Comparison of ENCODE assay signal across 9 cellular contexts in the genomic region with DNA sequence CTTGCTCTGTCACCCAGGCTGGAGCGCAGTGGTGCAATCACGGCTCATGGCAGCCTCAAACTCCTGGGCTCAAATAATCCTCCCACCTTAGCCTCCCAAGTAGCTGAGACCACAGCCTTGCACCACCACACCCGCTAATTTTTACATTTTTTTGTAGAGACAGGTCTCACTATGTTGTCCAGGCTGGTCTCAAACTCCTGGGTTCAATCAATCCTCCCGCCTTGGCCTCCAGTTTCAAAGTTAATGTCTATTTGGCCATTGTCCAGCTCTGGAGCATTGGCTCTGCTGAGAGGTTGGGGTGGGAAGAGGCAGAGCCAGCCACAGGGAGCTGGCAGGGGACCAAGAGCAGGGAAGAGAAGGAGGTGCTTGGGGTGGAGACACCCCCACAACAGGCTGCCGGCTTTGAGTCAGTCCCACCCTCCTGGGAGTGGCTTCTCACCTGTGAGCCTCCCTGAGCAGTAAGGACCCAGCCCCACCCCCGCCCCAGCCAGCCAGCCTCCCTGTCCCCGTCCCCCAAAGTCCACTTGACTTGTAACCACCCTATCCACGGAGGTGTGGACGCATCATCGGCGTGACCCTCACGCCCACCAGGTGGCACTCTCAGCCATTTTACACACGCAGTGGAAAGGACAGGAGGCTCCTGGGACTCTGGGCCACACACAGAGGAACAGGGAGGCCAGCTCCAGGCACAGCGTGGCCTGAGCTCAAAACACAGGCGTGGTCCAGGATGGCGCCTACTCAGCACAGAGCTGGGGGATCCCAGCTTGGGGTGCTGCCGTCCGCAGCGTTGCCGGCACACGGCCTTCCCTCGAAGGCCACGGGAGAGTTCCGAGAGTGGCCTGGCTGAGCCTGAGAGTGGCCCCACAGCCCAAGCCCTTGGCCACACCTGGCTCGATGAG. TPM values are rescaled to one million over a fixed set of nuclear protein-coding genes. Genes with fewer than 3 reads are reported as not detected.
DNase-seq lines count a peak whose midpoint lies in the region; ATAC-seq and TF ChIP-seq lines count a peak whose summit lies in the region.
"Had no signal": no experiment of that assay in that cellular context is flagged by ENCODE, and none has a peak within 500 bp of the region (broad histone marks: within the 10 kb centered on the region; RNA-seq: fewer than 3 reads in every experiment).

No MANE protein-coding gene starts in this region.

- H3K18ac ChIP-seq in mesenchymal stem cell (ENCODE audit: low read depth in 1 of 2, low read length in 2 of 2): no peak overlapping the region

- no TSS peak for BruUV-seq in HCT116 (replicated peaks; lab: Mats Ljungman, UMichigan)

- no peaks in the 10 kb centered on the region for H4K20me1 ChIP-seq in HCT116 (ENCODE audit: insufficient read depth)

- no peak overlapping the region for H3K14ac ChIP-seq in mesenchymal stem cell (ENCODE audit: low read length in 2 of 2)

- no peak overlapping the region for H2BK5ac ChIP-seq in mesenchymal stem cell (ENCODE audit: low read depth, low read length, poor library complexity, severe bottlenecking)

- no peaks in the 10 kb centered on the region for H3K27me3 ChIP-seq in HCT116 (ENCODE audit: insufficient read depth, low read length)
- peaks cover 3 to 39% of the 10 kb centered on the region in 2 experiments for H3K27me3 ChIP-seq in mesenchymal stem cell (ENCODE audit: control insufficient read depth in 1 of 2, insufficient read depth in 1 of 2, low read length in 2 of 2)

- H3K36me3 Mint-ChIP-seq in activated CD8-positive, alpha-beta T cell treated with anti-CD3 and anti-CD28 coated beads for 36 hours (ENCODE audit: low read depth): no peaks in the 10 kb centered on the region
- peaks cover 4% of the 10 kb centered on the region for H3K36me3 Mint-ChIP-seq in effector memory CD8-positive, alpha-beta T cell (ENCODE audit: insufficient read depth)

- H3K36me3 ChIP-seq in HCT116 (ENCODE audit: control insufficient read depth in 1 of 2, insufficient read depth in 2 of 2, low read length in 2 of 2) (no peaks in the 10 kb centered on the region), mesenchymal stem cell (ENCODE audit: control insufficient read depth in 1 of 2, insufficient read depth in 2 of 2, low read depth in 1 of 2, low read length in 2 of 2) (no peaks in the 10 kb centered on the region)

- peak; percentile 87 for TF ChIP-seq RAD21 in HCT116 (IDR thresholded peaks at IDR 0.05; ENCODE audit: low read depth)

- no peaks in the 10 kb centered on the region for H3K9me2 ChIP-seq in HCT116 (ENCODE audit: insufficient read depth)

- H2AK5ac ChIP-seq in mesenchymal stem cell (ENCODE audit: low read length, severe bottlenecking): no peak overlapping the region

- peaks cover 2% of the 10 kb centered on the region for H3K27me3 Mint-ChIP-seq in activated CD8-positive, alpha-beta T cell treated with anti-CD3 and anti-CD28 coated beads for 36 hours
- peaks cover 10 to 19% of the 10 kb centered on the region in 2 donors for H3K27me3 Mint-ChIP-seq in effector memory CD8-positive, alpha-beta T cell

- no peaks in the 10 kb centered on the region for H3K79me2 ChIP-seq in HCT116 (ENCODE audit: insufficient read depth, low read length)

- ATAC-seq in HCT116: peak; percentile 93
- peak; percentile 91 for ATAC-seq in activated CD8-positive, alpha-beta T cell treated with anti-CD3 and anti-CD28 coated beads for 36 hours
- ATAC-seq in effector memory CD8-positive, alpha-beta T cell (replicated peaks): peak; percentile 82
- no peak for ATAC-seq in GM18517 (IDR thresholded peaks at IDR 0.05; ENCODE audit: unreplicated experiment)

- H3K4me3 Mint-ChIP-seq in activated CD8-positive, alpha-beta T cell treated with anti-CD3 and anti-CD28 coated beads for 36 hours: no peak overlapping the region
- no peak overlapping the region for H3K4me3 Mint-ChIP-seq in effector memory CD8-positive, alpha-beta T cell

- RAD21 ChIA-PET in HCT116 (lab: Charles Lee; ENCODE audit: low non-redundant PET in 1 of 2, low total read pairs in 2 of 2, uncharacterized antibody in 2 of 2, unreplicated experiment in 2 of 2): interaction anchor here (0.6 to 1.3 kb wide), 6 partner anchors 24 to 342 kb away, joined by 3 to 7 read pairs (median 4); no protein-coding TSS in a partner anchor

- H2AFZ ChIP-seq in HCT116 (ENCODE audit: low read depth, low read length, poor library complexity, severe bottlenecking) (peak overlapping the region; percentile 82), mesenchymal stem cell (ENCODE audit: low read depth, low read length) (peak overlapping the region; percentile 48)

- peak overlapping the region; percentile 49 for H3K4me2 ChIP-seq in HCT116 (ENCODE audit: low read length)
- no peak overlapping the region for H3K4me2 ChIP-seq in mesenchymal stem cell (ENCODE audit: low read length, poor library complexity, severe bottlenecking)

- no peak overlapping the region for H3K23ac ChIP-seq in mesenchymal stem cell (ENCODE audit: low read length in 2 of 2)

- H2BK120ac ChIP-seq in mesenchymal stem cell (ENCODE audit: low read depth, low read length): no peak overlapping the region

- peak overlapping the region; percentile 33 for H4K8ac ChIP-seq in mesenchymal stem cell (ENCODE audit: low read length)

- peaks cover 6 to 12% of the 10 kb centered on the region in 2 experiments; a peak in 3 of 4 replicates for H3K4me1 ChIP-seq in HCT116 (ENCODE audit: control insufficient read depth in 1 of 2, insufficient read depth in 2 of 2, low read length in 2 of 2)
- H3K4me1 ChIP-seq in mesenchymal stem cell (ENCODE audit: control insufficient read depth, insufficient read depth, low read depth, low read length): peaks cover 14% of the 10 kb centered on the region

- H2BK12ac ChIP-seq in mesenchymal stem cell (ENCODE audit: low read length in 2 of 2): peak overlapping the region in 1 of 2 experiments; percentile 29

- CTCF ChIA-PET in HCT116 (lab: Charles Lee): interaction anchor here (0.6 to 2.2 kb wide), 14 partner anchors 10 to 395 kb away, joined by 3 to 11 read pairs (median 4); a partner anchor contains a TSS
- CTCF ChIA-PET in activated CD8-positive, alpha-beta T cell treated with anti-CD3 and anti-CD28 coated beads for 36 hours (lab: Charles Lee): interaction anchor here (0.9 to 5.0 kb wide), 7 partner anchors 56 to 342 kb away, joined by 3 to 30 read pairs (median 4); a partner anchor contains a TSS

- H3K79me1 ChIP-seq in mesenchymal stem cell (replicated peaks; ENCODE audit: low read length, poor library complexity, severe bottlenecking): no peaks in the 10 kb centered on the region

- H3K4me1 Mint-ChIP-seq in activated CD8-positive, alpha-beta T cell treated with anti-CD3 and anti-CD28 coated beads for 36 hours (ENCODE audit: low read depth): no peaks in the 10 kb centered on the region
- peaks cover 0 to 7% of the 10 kb centered on the region in 2 donors for H3K4me1 Mint-ChIP-seq in effector memory CD8-positive, alpha-beta T cell (ENCODE audit: low read depth in 2 of 2)

- POLR2A ChIA-PET in HCT116 (lab: Charles Lee): interaction anchor here (0.5 to 1.0 kb wide), 3 partner anchors 22 to 366 kb away, joined by 3 to 4 read pairs (median 3); a partner anchor contains a TSS
- POLR2A ChIA-PET in activated CD8-positive, alpha-beta T cell treated with anti-CD3 and anti-CD28 coated beads for 36 hours (lab: Charles Lee): no interaction called here

- no peak overlapping the region for H3K4ac ChIP-seq in mesenchymal stem cell (ENCODE audit: low read depth in 1 of 2, low read length in 2 of 2)

- H3K4me3 ChIP-seq in HCT116 (replicated peaks in 1 of 2; ENCODE audit: low read depth in 1 of 2, low read length in 2 of 2) (no peak overlapping the region), mesenchymal stem cell (ENCODE audit: insufficient read depth in 1 of 2, low read depth in 1 of 2, low read length in 2 of 2) (peak overlapping the region in 1 of 2 experiments; percentile 49)

- no peak overlapping the region; the same call in 1 of the 2 replicates for H3K9ac ChIP-seq in HCT116 (ENCODE audit: low read length)
- peak overlapping the region; percentile 32 for H3K9ac ChIP-seq in mesenchymal stem cell (ENCODE audit: low read length)

- DNase-seq in AG20443 (ENCODE audit: low spot score) (peak; percentile 88), HCT116 (ENCODE audit: low read depth, low spot score) (peak; percentile 76), NCI-H748 (lab: John Stamatoyannopoulos, UW; ENCODE audit: unreplicated experiment) (peak; percentile 79), mesenchymal stem cell (peak; percentile 72)
- DNase-seq in activated CD8-positive, alpha-beta T cell treated with anti-CD3 and anti-CD28 coated beads for 36 hours: peak; percentile 82
- peak; percentile 53 to 60 (median 57) for DNase-seq in effector memory CD8-positive, alpha-beta T cell
- peak; percentile 15 to 25 for DNase-seq in stimulated activated CD8-positive, alpha-beta memory T cell treated with anti-CD3 and anti-CD28 coated beads, Interleukin-4, amount 100 ng/mL, for 1 hour (ENCODE audit: low read depth in 2 of 2, low spot score in 1 of 2)

- no peaks in the 10 kb centered on the region; a peak in 1 of 4 replicates for H3K9me3 ChIP-seq in HCT116 (ENCODE audit: control insufficient read depth in 1 of 2, insufficient read depth in 1 of 2, low read depth in 1 of 2, low read length in 2 of 2)
- no peaks in the 10 kb centered on the region for H3K9me3 ChIP-seq in mesenchymal stem cell (ENCODE audit: control insufficient read depth, low read length)

- H3K27ac Mint-ChIP-seq in activated CD8-positive, alpha-beta T cell treated with anti-CD3 and anti-CD28 coated beads for 36 hours: no peak overlapping the region
- H3K27ac Mint-ChIP-seq in effector memory CD8-positive, alpha-beta T cell: no peak overlapping the region

- no peak for TF ChIP-seq POLR2A in HCT116 (IDR thresholded peaks at IDR 0.05; ENCODE audit: borderline replicate concordance, extremely low read depth, insufficient read depth, insufficient read length)

- H4K91ac ChIP-seq in mesenchymal stem cell (ENCODE audit: low read length): no peak overlapping the region

- H3K9me3 Mint-ChIP-seq in activated CD8-positive, alpha-beta T cell treated with anti-CD3 and anti-CD28 coated beads for 36 hours: peaks cover 15% of the 10 kb centered on the region
- no peaks in the 10 kb centered on the region for H3K9me3 Mint-ChIP-seq in effector memory CD8-positive, alpha-beta T cell

- WGBS in mesenchymal stem cell: 46% methylated on average over 25 of the region's 25 CpGs

- H3K27ac ChIP-seq in HCT116 (ENCODE audit: low read depth, low read length) (peak overlapping the region; percentile 25; the same call in 1 of the 2 replicates), mesenchymal stem cell (ENCODE audit: low read length, poor library complexity, severe bottlenecking) (no peak overlapping the region)

- no peak overlapping the region for H2BK15ac ChIP-seq in mesenchymal stem cell (ENCODE audit: low read depth, poor library complexity, severe bottlenecking)

- TF ChIP-seq CTCF in HCT116 (IDR thresholded peaks at IDR 0.05 in 2 of 3, conservative IDR thresholded peaks at IDR 0.05 in 1 of 3; ENCODE audit: borderline replicate concordance in 1 of 3, insufficient read depth in 1 of 3, low read depth in 2 of 3, low read length in 2 of 3): peak; percentile 78 to 85 (median 84); a peak in 5 of 6 replicates
- peak; percentile 44 for TF ChIP-seq CTCF in activated CD8-positive, alpha-beta T cell treated with anti-CD3 and anti-CD28 coated beads for 36 hours (IDR thresholded peaks at IDR 0.05)

- intact Hi-C loops in HCT116 (cut with micrococcal nuclease): loop anchor here (1.0 to 5.0 kb wide), 5 partner anchors 58 to 345 kb away; no protein-coding TSS in a partner anchor
- intact Hi-C loops in activated CD8-positive, alpha-beta T cell treated with anti-CD3 and anti-CD28 coated beads for 36 hours (cut with micrococcal nuclease): loop anchor here (5.0 kb wide), 1 partner anchor 100 kb away; no protein-coding TSS in a partner anchor

RNA-seq across cellular contexts. Expression of a gene that starts 22.8 kb away (rescaled TPM):
- total RNA-seq in HCT116 (2021; ENCODE audit: unreplicated experiment): not detected
- 0.04 TPM in 1 of 2 replicates, not detected in the other for polyA plus RNA-seq in HCT116 (2012)
- total RNA-seq in activated CD8-positive, alpha-beta T cell treated with anti-CD3 and anti-CD28 coated beads for 36 hours: not detected
- polyA plus RNA-seq in mesenchymal stem cell (2013, experiment 1 of 2): not detected
- not detected for polyA plus RNA-seq in mesenchymal stem cell (2013, experiment 2 of 2)
- total RNA-seq: urinary bladder had no signal
- polyA plus RNA-seq: urinary bladder had no signal

RNA-seq across cellular contexts. Expression of a gene that starts 23.5 kb away (rescaled TPM):
- total RNA-seq in HCT116 (2021; ENCODE audit: unreplicated experiment): 4.4 TPM
- 3.5 and 3.7 TPM in 2 replicates for polyA plus RNA-seq in HCT116 (2012)
- under 1 TPM; 0.63 to 0.98 TPM for total RNA-seq in activated CD8-positive, alpha-beta T cell treated with anti-CD3 and anti-CD28 coated beads for 36 hours
- 0.29 TPM for polyA plus RNA-seq in mesenchymal stem cell (2013, experiment 1 of 2)
- 0.40 TPM for polyA plus RNA-seq in mesenchymal stem cell (2013, experiment 2 of 2)

Comparison
In these comparisons a context has a peak if more than half of its experiments do, and no peak if none do; other contexts are left out.
1. DNase-seq: peak in every context shown above with its lines; median percentile 88 in AG20443; 82 in activated CD8-positive, alpha-beta T cell treated with anti-CD3 and anti-CD28 coated beads for 36 hours; 79 in NCI-H748; 76 in HCT116; 72 in mesenchymal stem cell; 57 in effector memory CD8-positive, alpha-beta T cell; 20 in stimulated activated CD8-positive, alpha-beta memory T cell treated with anti-CD3 and anti-CD28 coated beads, Interleukin-4, amount 100 ng/mL, for 1 hour.